ENCODE assay signal across 9 cellular contexts in the genomic region with DNA sequence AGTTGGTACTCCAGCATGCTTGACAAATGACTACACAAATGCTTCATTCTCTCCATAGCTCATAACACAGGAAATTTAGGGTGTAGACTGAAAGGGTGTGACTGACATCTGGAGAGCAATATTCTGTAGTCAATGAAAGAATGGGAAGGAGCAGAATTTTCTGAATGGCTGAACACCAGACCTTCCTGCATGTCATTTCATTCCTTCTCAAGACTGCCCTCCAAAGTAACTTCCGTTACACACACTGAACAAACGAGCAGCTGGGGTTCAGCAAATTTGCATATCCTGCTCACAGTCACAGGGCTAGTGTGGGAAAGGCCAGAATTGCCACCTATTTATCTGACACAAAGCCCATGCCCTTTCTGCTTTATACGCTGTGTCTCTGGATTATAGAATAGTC.
DNase-seq lines count a peak whose midpoint lies in the region; ATAC-seq, FAIRE-seq and TF ChIP-seq lines count a peak whose summit lies in the region.
"Had no signal": no experiment of that assay in that cellular context is flagged by ENCODE, and none has a peak within 500 bp of the region (broad histone marks: within the 10 kb centered on the region; RNA-seq: fewer than 3 reads in every experiment).

No MANE protein-coding gene starts in this region.

- no peaks in the 10 kb centered on the region for H3K36me3 ChIP-seq in thyroid gland
- H3K36me3 ChIP-seq: HAP-1 had no signal

- intact Hi-C loops in thyroid gland (cut with DNase I), result no loop called here
- intact Hi-C loops in CD4-positive, alpha-beta T cell (cut with DNase I, micrococcal nuclease), result loop anchor here in 1 of 2 experiments (1.0 kb wide), 1 partner anchor 18 kb away; no protein-coding TSS in a partner anchor

- ATAC-seq in activated CD8-positive, alpha-beta memory T cell treated with anti-CD3 and anti-CD28 coated beads, Interleukin-2, amount 10 ng/mL, durations not matched to agents 7 days and 5 days, result peak; percentile 45
- ATAC-seq in HG02798 (IDR thresholded peaks at IDR 0.05; ENCODE audit: poor library complexity, unreplicated experiment), result peak; percentile 100
- ATAC-seq in CD4-positive, alpha-beta T cell (ENCODE audit: poor library complexity), result no peak

- TF ChIP-seq CTCF in thyroid gland (IDR thresholded peaks at IDR 0.05), result no peak
- no peak for TF ChIP-seq CTCF in CD4-positive, alpha-beta T cell (IDR thresholded peaks at IDR 0.05)

- no peak overlapping the region for H3K27ac ChIP-seq in thyroid gland
- no peak overlapping the region for H3K27ac ChIP-seq in CD4-positive, alpha-beta T cell (ENCODE audit: low read depth, low read length)

- H3K4me3 ChIP-seq in thyroid gland (replicated peaks in 1 of 3), result no peak overlapping the region
- H3K4me3 ChIP-seq: HAP-1 had no signal

- peaks cover 6% of the 10 kb centered on the region for H3K4me1 Mint-ChIP-seq in activated CD8-positive, alpha-beta memory T cell treated with anti-CD3 and anti-CD28 coated beads, Interleukin-2, amount 10 ng/mL, durations not matched to agents 7 days and 5 days
- H3K4me1 Mint-ChIP-seq in CD4-positive, alpha-beta T cell (ENCODE audit: low read depth), result no peaks in the 10 kb centered on the region

- H3K27ac Mint-ChIP-seq in activated CD8-positive, alpha-beta memory T cell treated with anti-CD3 and anti-CD28 coated beads, Interleukin-2, amount 10 ng/mL, durations not matched to agents 7 days and 5 days, result no peak overlapping the region
- no peak overlapping the region for H3K27ac Mint-ChIP-seq in CD4-positive, alpha-beta T cell

- CTCF ChIA-PET in activated CD8-positive, alpha-beta memory T cell treated with anti-CD3 and anti-CD28 coated beads, Interleukin-2, amount 10 ng/mL, durations not matched to agents 7 days and 5 days (lab: Charles Lee), result interaction anchor here (1.1 kb wide), 1 partner anchor 25 kb away, joined by 3 read pairs; no protein-coding TSS in a partner anchor
- CTCF ChIA-PET in CD4-positive, alpha-beta T cell (lab: Charles Lee), result no interaction called here

- peak; percentile 46 for DNase-seq in activated CD8-positive, alpha-beta memory T cell treated with anti-CD3 and anti-CD28 coated beads, Interleukin-2, amount 10 ng/mL, durations not matched to agents 7 days and 5 days
- no peak for DNase-seq in activated CD8-positive, alpha-beta memory T cell treated with anti-CD3 and anti-CD28 coated beads for 24 hours
- DNase-seq in NAMALWA (ENCODE audit: low spot score) (peak; percentile 64), thyroid gland (peak; percentile 30 to 36), H54 (ENCODE audit: insufficient read length, low spot score) (no peak), NCI-H748 treated with DMSO at 0.1 percent for 48 hours (lab: John Stamatoyannopoulos, UW) (no peak)
- no peak for DNase-seq in CD4-positive, alpha-beta T cell

- H3K27me3 ChIP-seq in thyroid gland, result no peaks in the 10 kb centered on the region
- no peaks in the 10 kb centered on the region for H3K27me3 ChIP-seq in CD4-positive, alpha-beta T cell (ENCODE audit: control insufficient read depth, insufficient read depth, low read length)

- WGBS in thyroid gland, 2 donors, result 43 to 54% methylated on average over 3 of the region's 3 CpGs

- H3K27me3 Mint-ChIP-seq in activated CD8-positive, alpha-beta memory T cell treated with anti-CD3 and anti-CD28 coated beads, Interleukin-2, amount 10 ng/mL, durations not matched to agents 7 days and 5 days, result no peaks in the 10 kb centered on the region
- no peaks in the 10 kb centered on the region for H3K27me3 Mint-ChIP-seq in CD4-positive, alpha-beta T cell

- POLR2A ChIA-PET in CD4-positive, alpha-beta T cell (lab: Charles Lee), result no interaction called here

- peaks cover 0 to 6% of the 10 kb centered on the region in 2 donors for H3K4me1 ChIP-seq in thyroid gland
- H3K4me1 ChIP-seq: HAP-1 had no signal

- H3K4me3 Mint-ChIP-seq in activated CD8-positive, alpha-beta memory T cell treated with anti-CD3 and anti-CD28 coated beads, Interleukin-2, amount 10 ng/mL, durations not matched to agents 7 days and 5 days, result no peak overlapping the region
- no peak overlapping the region for H3K4me3 Mint-ChIP-seq in CD4-positive, alpha-beta T cell

- no peaks in the 10 kb centered on the region for H3K9me3 ChIP-seq in thyroid gland
- no peaks in the 10 kb centered on the region for H3K9me3 ChIP-seq in CD4-positive, alpha-beta T cell (ENCODE audit: control insufficient read depth, low read length)
- H3K9me3 ChIP-seq: HAP-1 had no signal

- TF ChIP-seq POLR2A in thyroid gland (IDR thresholded peaks at IDR 0.05) (no peak), H54 (IDR thresholded peaks at IDR 0.05; ENCODE audit: low read depth, low read length) (no peak)

- no peaks in the 10 kb centered on the region for H3K9me3 Mint-ChIP-seq in activated CD8-positive, alpha-beta memory T cell treated with anti-CD3 and anti-CD28 coated beads, Interleukin-2, amount 10 ng/mL, durations not matched to agents 7 days and 5 days (ENCODE audit: low read depth)
- H3K9me3 Mint-ChIP-seq in CD4-positive, alpha-beta T cell, result no peaks in the 10 kb centered on the region

- no peak for FAIRE-seq in H54 (lab: Jason Lieb, UNC)

- no peaks in the 10 kb centered on the region for H3K36me3 Mint-ChIP-seq in activated CD8-positive, alpha-beta memory T cell treated with anti-CD3 and anti-CD28 coated beads, Interleukin-2, amount 10 ng/mL, durations not matched to agents 7 days and 5 days
- no peaks in the 10 kb centered on the region for H3K36me3 Mint-ChIP-seq in CD4-positive, alpha-beta T cell (ENCODE audit: low read depth)

Comparison
In these comparisons a context has a peak if more than half of its experiments do, and no peak if none do; other contexts are left out.
1. DNase-seq: peak in activated CD8-positive, alpha-beta memory T cell treated with anti-CD3 and anti-CD28 coated beads, Interleukin-2, amount 10 ng/mL, durations not matched to agents 7 days and 5 days (single experiment), NAMALWA (single experiment) and thyroid gland (2 of 2); none in activated CD8-positive, alpha-beta memory T cell treated with anti-CD3 and anti-CD28 coated beads for 24 hours (single experiment), CD4-positive, alpha-beta T cell (0 of 10), H54 (single experiment) and NCI-H748 treated with DMSO at 0.1 percent for 48 hours (single experiment).